8 cellular contexts compared by ENCODE assay signal in genomic region chr10:131312261-131312801, GRCh38.
DNase-seq lines count a peak whose midpoint lies in the region; ATAC-seq lines count a peak whose summit lies in the region.

No MANE protein-coding gene starts in this region.

- peak overlapping the region in 1 of 21 experiments; percentile 30 for H3K27ac ChIP-seq in skin epidermis

- ATAC-seq in HG03565 (IDR thresholded peaks at IDR 0.05; ENCODE audit: unreplicated experiment) = no peak
- no peak for ATAC-seq in GM21515 (IDR thresholded peaks at IDR 0.05; ENCODE audit: unreplicated experiment)

- peak; percentile 46 for DNase-seq in NCI-H2029 (lab: John Stamatoyannopoulos, UW)
- DNase-seq in NCI-H2029 treated with DMSO at 0.1 percent for 48 hours (lab: John Stamatoyannopoulos, UW) = no peak
- DNase-seq in NCI-H345 (lab: John Stamatoyannopoulos, UW) = peak; percentile 70
- peak; percentile 63 for DNase-seq in foreskin melanocyte
- no peak for DNase-seq in pons (ENCODE audit: low spot score)

- peak overlapping the region in 5 of 7 experiments; percentile 9 to 38 (median 34) for H3K4me3 ChIP-seq in skin epidermis

Comparison
In these comparisons a context has a peak if more than half of its experiments do, and no peak if none do; other contexts are left out.
1. DNase-seq: peak in NCI-H2029 (single experiment), NCI-H345 (single experiment) and foreskin melanocyte (single experiment); none in NCI-H2029 treated with DMSO at 0.1 percent for 48 hours (single experiment) and pons (single experiment).